Comparison of ENCODE assay signal across 30 cellular contexts in the genomic region with DNA sequence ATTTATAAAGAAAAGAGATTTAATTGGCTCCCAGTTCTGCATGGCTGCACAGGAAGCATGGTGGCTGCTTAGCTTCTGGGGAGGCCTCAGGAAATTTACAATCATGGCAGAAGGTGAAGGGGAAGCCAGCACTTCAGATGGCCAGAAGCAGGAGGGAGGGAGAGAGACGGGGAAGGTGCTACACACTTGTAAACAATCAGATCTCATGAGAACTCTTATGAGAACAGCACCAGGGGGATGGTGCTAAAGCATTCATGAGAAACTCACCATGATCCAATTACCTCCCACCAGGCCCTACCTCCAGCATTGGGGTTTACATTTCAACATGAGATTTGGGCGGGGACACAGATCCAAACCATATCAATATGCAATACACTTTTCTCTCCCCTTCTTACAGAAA.
"Had no signal": no experiment of that assay in that cellular context is flagged by ENCODE, and none has a peak within 500 bp of the region (broad histone marks: within the 10 kb centered on the region; RNA-seq: fewer than 3 reads in every experiment).

No MANE protein-coding gene starts in this region.

- H3K27ac Mint-ChIP-seq: activated B cell treated with CpG ODN at 0.5 μM for 24 hours; activated CD8-positive, alpha-beta T cell treated with anti-CD3 and anti-CD28 coated beads for 36 hours; activated T-helper 17 cell treated with anti-CD3 and anti-CD28 coated beads, Interleukin-2, amount 50 U/mL, for 72 hours; effector memory CD8-positive, alpha-beta T cell; mesothelial cell of epicardium; naive B cell; nephron progenitor cell; stimulated activated naive B cell treated with anti-CD40 and anti-IgM and Interleukin-4, amounts not matched to agents 10 μg/mL and 1 μg/mL and 100 μg/mL, for 72 hours had no signal

- H3K4me1 ChIP-seq: parathyroid adenoma, right atrium auricular region, stomach, thyroid gland, upper lobe of left lung, vagina had no signal

- DNase-seq: activated B cell treated with CpG ODN at 0.5 μM for 24 hours; activated CD4-positive, alpha-beta T cell treated with anti-CD3 and anti-CD28 coated beads, Interleukin-2, amount 50 U/mL, for 1 hour; activated CD8-positive, alpha-beta T cell treated with anti-CD3 and anti-CD28 coated beads for 36 hours; activated gamma-delta T cell treated with Interleukin-2 at 50 U/mL for 16 hours; activated naive CD4-positive, alpha-beta T cell treated with anti-CD3 and anti-CD28 coated beads, Interleukin-2, amount 50 U/mL, for 16 hours; activated T-cell treated with anti-CD3 and anti-CD28 coated beads, Interleukin-2, amount 50 U/mL, for 4 hours; amniotic stem cell; brain microvascular endothelial cell; cortex of kidney; effector memory CD8-positive, alpha-beta T cell; head of caudate nucleus; hippocampal formation; left cardiac atrium; mammary epithelial cell; naive B cell; nephron progenitor cell; stimulated activated CD4-positive, alpha-beta T cell treated with anti-CD3 and anti-CD28 coated beads, Interleukin-1b, Interleukin-23, amount 100 ng/mL, for 48 hours; stimulated activated naive B cell treated with anti-CD40 and anti-IgM and Interleukin-4, amounts not matched to agents 10 μg/mL and 1 μg/mL and 100 μg/mL, for 72 hours; stomach; thyroid gland; upper lobe of left lung had no signal

- H3K27me3 ChIP-seq: brain microvascular endothelial cell, right atrium auricular region, stomach, thyroid gland, upper lobe of left lung, vagina had no signal

- ATAC-seq: activated CD8-positive, alpha-beta T cell treated with anti-CD3 and anti-CD28 coated beads for 36 hours; activated T-cell treated with anti-CD3 and anti-CD28 coated beads, Interleukin-2, amount 50 U/mL, for 4 hours; activated T-helper 17 cell treated with anti-CD3 and anti-CD28 coated beads, Interleukin-2, amount 50 U/mL, for 72 hours; effector memory CD8-positive, alpha-beta T cell; left cardiac atrium; stimulated activated naive B cell treated with anti-CD40 and anti-IgM and Interleukin-4, amounts not matched to agents 10 μg/mL and 1 μg/mL and 100 μg/mL, for 72 hours had no signal

- H3K27ac ChIP-seq: brain microvascular endothelial cell, parathyroid adenoma, right atrium auricular region, stomach, thyroid gland, upper lobe of left lung, vagina had no signal

- FAIRE-seq: astrocyte, endothelial cell of umbilical vein, keratinocyte had no signal

- H3K36me3 Mint-ChIP-seq: naive B cell had no signal

- H3K4me3 Mint-ChIP-seq: activated B cell treated with CpG ODN at 0.5 μM for 24 hours; activated CD8-positive, alpha-beta T cell treated with anti-CD3 and anti-CD28 coated beads for 36 hours; activated T-cell treated with anti-CD3 and anti-CD28 coated beads, Interleukin-2, amount 50 U/mL, for 4 hours; activated T-helper 17 cell treated with anti-CD3 and anti-CD28 coated beads, Interleukin-2, amount 50 U/mL, for 72 hours; effector memory CD8-positive, alpha-beta T cell; mesothelial cell of epicardium; naive B cell; nephron progenitor cell; stimulated activated naive B cell treated with anti-CD40 and anti-IgM and Interleukin-4, amounts not matched to agents 10 μg/mL and 1 μg/mL and 100 μg/mL, for 72 hours had no signal

- H3K4me3 ChIP-seq: right atrium auricular region, smooth muscle cell, stomach, thyroid gland, upper lobe of left lung, vagina had no signal

- H3K4me2 ChIP-seq: smooth muscle cell had no signal

- H3K36me3 ChIP-seq: brain microvascular endothelial cell, right atrium auricular region, thyroid gland, vagina had no signal

- H3K9me3 ChIP-seq: thyroid gland, vagina had no signal

- H3K27me3 Mint-ChIP-seq: activated B cell treated with CpG ODN at 0.5 μM for 24 hours; activated CD8-positive, alpha-beta T cell treated with anti-CD3 and anti-CD28 coated beads for 36 hours; activated T-helper 17 cell treated with anti-CD3 and anti-CD28 coated beads, Interleukin-2, amount 50 U/mL, for 72 hours; effector memory CD8-positive, alpha-beta T cell; naive B cell; stimulated activated naive B cell treated with anti-CD40 and anti-IgM and Interleukin-4, amounts not matched to agents 10 μg/mL and 1 μg/mL and 100 μg/mL, for 72 hours had no signal

- H3K9ac ChIP-seq: parathyroid adenoma had no signal

- H3K4me1 Mint-ChIP-seq: activated B cell treated with CpG ODN at 0.5 μM for 24 hours; activated T-helper 17 cell treated with anti-CD3 and anti-CD28 coated beads, Interleukin-2, amount 50 U/mL, for 72 hours; stimulated activated naive B cell treated with anti-CD40 and anti-IgM and Interleukin-4, amounts not matched to agents 10 μg/mL and 1 μg/mL and 100 μg/mL, for 72 hours had no signal
